Comparison of ENCODE assay signal across 1 cellular context in genomic region chr10:35007858-35008301, GRCh38.
TF ChIP-seq lines count a peak whose summit lies in the region.

No MANE protein-coding gene starts in this region.

TF ChIP-seq in HCT116, 20 proteins besides CTCF, POLR2A, EP300 and RAD21 (continued from another document):
- TF ChIP-seq ATF3 (IDR thresholded peaks at IDR 0.05) (no peak), SRF (IDR thresholded peaks at IDR 0.05; ENCODE audit: low read depth) (no peak), MAX (IDR thresholded peaks at IDR 0.05) (no peak), TCF7L2 (IDR thresholded peaks at IDR 0.05; ENCODE audit: borderline replicate concordance, extremely low read depth, insufficient read depth, insufficient read length) (no peak)
